In the genomic region with DNA sequence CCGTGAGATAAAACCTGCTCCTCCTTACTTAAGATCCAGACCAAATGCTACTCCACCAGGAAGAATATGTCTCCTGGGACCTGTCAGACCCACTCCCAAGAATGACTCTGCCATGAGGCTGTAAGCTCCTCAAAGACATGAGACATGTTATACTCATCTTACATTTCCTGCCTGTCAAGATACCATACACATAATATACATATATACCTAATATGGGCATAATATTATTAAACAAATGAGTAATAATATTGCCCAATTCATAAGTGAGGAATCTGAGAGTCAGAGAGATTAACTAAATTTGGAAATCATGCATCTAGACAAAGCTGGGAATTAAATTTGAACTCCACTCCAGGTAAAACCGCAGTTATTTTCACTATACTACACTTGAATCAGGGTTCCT, we compare ENCODE assay signal across 13 cellular contexts.
"Had no signal": no experiment of that assay in that cellular context is flagged by ENCODE, and none has a peak within 500 bp of the region (broad histone marks: within the 10 kb centered on the region; RNA-seq: fewer than 3 reads in every experiment).

No MANE protein-coding gene starts in this region.

- H3K4me1 ChIP-seq: lower lobe of right lung had no signal

- ATAC-seq: lower lobe of right lung, T-cell had no signal

- H3K27me3 ChIP-seq: esophagus muscularis mucosa, sigmoid colon, stomach had no signal

- DNase-seq: activated CD4-positive, CD25-positive, alpha-beta regulatory T cell treated with anti-CD3 and anti-CD28 coated beads, Interleukin-2, amount 50 U/mL, for 72 hours; activated naive CD4-positive, alpha-beta T cell treated with Interleukin-2 at 50 U/mL for 16 hours; aorta; head of caudate nucleus; lower lobe of right lung; midbrain; sigmoid colon; stimulated activated CD4-positive, alpha-beta T cell treated with anti-CD3 and anti-CD28 coated beads, Interleukin-1b, Interleukin-23, amount 100 ng/mL, for 48 hours; stomach; T-cell; T-helper 9 cell had no signal

- H3K27ac ChIP-seq: esophagus muscularis mucosa, lower lobe of right lung, sigmoid colon, stomach, thoracic aorta had no signal

- H3K4me3 ChIP-seq: esophagus muscularis mucosa, lower lobe of right lung, sigmoid colon, stomach, thoracic aorta had no signal

- H3K9me3 ChIP-seq: esophagus muscularis mucosa, lower lobe of right lung, sigmoid colon, stomach, thoracic aorta had no signal

- H3K36me3 ChIP-seq: esophagus muscularis mucosa, lower lobe of right lung, sigmoid colon, stomach, thoracic aorta had no signal
